ENCODE assay signal across 8 cellular contexts in the genomic region with DNA sequence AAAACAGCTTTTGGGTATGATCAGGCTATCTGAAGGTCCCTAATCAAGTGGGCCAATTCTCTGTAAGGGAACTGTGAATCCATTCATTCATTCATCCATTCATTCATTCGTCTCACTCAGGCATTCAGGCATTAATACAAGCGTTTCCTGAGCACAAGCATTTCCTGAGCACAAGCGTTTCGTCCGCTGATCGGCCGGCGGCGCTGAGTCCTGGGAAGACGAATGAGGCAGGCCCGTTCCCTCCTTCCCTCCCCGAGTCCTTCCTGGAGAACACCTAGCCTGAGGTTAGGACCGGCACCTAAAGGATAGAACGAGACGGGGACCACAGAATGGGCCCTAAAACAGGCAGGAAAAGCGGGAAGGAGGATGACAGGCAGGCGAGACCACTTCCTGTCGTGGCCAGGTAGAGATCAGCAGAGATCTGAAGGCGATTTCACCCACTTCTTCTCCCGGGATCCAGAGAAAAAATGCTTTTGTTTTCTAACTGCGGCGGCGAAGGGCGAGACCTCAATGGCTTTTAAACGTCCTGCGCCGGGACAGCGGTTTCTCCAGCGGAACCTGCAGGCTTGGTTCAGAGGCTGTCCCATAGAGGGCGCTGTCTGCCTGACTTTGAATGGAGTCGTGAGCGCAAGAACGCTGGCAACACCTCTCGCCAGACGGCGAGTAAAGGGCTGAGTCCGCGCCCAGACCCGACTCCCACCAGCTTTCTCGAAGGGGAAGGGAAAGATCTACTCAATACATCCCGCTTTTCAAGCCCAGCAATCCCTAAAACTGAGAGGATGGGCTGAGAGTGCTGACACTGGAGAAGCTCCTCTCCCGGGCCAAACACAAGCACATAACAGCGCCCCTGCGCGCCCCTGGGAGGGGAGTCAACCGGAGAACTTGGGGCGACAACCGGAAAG. TPM values are rescaled to one million over a fixed set of nuclear protein-coding genes. Genes with fewer than 3 reads are reported as not detected.
DNase-seq lines count a peak whose midpoint lies in the region; ATAC-seq and TF ChIP-seq lines count a peak whose summit lies in the region.

No MANE protein-coding gene starts in this region.

- H4K20me1 ChIP-seq in BLaER1 = peaks cover 33% of the 10 kb centered on the region
- no peaks in the 10 kb centered on the region for H4K20me1 ChIP-seq in smooth muscle cell (ENCODE audit: low read depth)

- H3K4me1 ChIP-seq in BLaER1 (peaks cover 48% of the 10 kb centered on the region), smooth muscle cell (ENCODE audit: low read depth) (peaks cover 29% of the 10 kb centered on the region)

- TF ChIP-seq CTCF in brain microvascular endothelial cell (IDR thresholded peaks at IDR 0.05; ENCODE audit: low read depth, low read length, missing control alignments) (peak; percentile 97), smooth muscle cell (IDR thresholded peaks at IDR 0.05; ENCODE audit: borderline replicate concordance, insufficient read depth, poor library complexity, severe bottlenecking) (peak; percentile 91)

- H2AFZ ChIP-seq in smooth muscle cell (ENCODE audit: low read depth) = peak overlapping the region; percentile 77

- H3K4me2 ChIP-seq in BLaER1 = peak overlapping the region; percentile 98
- peak overlapping the region; percentile 84 for H3K4me2 ChIP-seq in smooth muscle cell

- H3K27ac ChIP-seq in BLaER1 (no peak overlapping the region), brain microvascular endothelial cell (no peak overlapping the region), smooth muscle cell (ENCODE audit: low read depth) (no peak overlapping the region)

- H3K9ac ChIP-seq in BLaER1 (no peak overlapping the region), smooth muscle cell (ENCODE audit: low read depth) (no peak overlapping the region)

- DNase-seq in NAMALWA (ENCODE audit: low spot score) (peak; percentile 88), UCSD-AML1 (lab: John Stamatoyannopoulos, UW; ENCODE audit: unreplicated experiment) (peak; percentile 82), brain microvascular endothelial cell (peak; percentile 60), iPS-NIHi11 (ENCODE audit: low spot score) (peak; percentile 87), smooth muscle cell (lab: John Stamatoyannopoulos, UW; ENCODE audit: unreplicated experiment) (peak; percentile 40)

- no peaks in the 10 kb centered on the region for H3K36me3 ChIP-seq in BLaER1
- no peaks in the 10 kb centered on the region for H3K36me3 ChIP-seq in brain microvascular endothelial cell (replicated peaks)
- no peaks in the 10 kb centered on the region for H3K36me3 ChIP-seq in smooth muscle cell (ENCODE audit: low read depth)

- peaks cover 30% of the 10 kb centered on the region for H3K9me3 ChIP-seq in BLaER1
- no peaks in the 10 kb centered on the region for H3K9me3 ChIP-seq in smooth muscle cell (replicated peaks; ENCODE audit: low read depth)

- WGBS in smooth muscle cell (ENCODE audit: low lambda C conversion rate) = 2% methylated on average over 48 of the region's 48 CpGs

- peak overlapping the region; percentile 62 for H3K4me3 ChIP-seq in BLaER1
- H3K4me3 ChIP-seq in brain microvascular endothelial cell (ENCODE audit: low read depth, low read length) = peak overlapping the region; percentile 9
- H3K4me3 ChIP-seq in smooth muscle cell = peak overlapping the region; percentile 45

- in situ Hi-C loops in brain microvascular endothelial cell (cut with HindIII; ENCODE audit: low pct_ligation_motif_present, low sequenced_read_pairs) = no loop called here

- H3F3A ChIP-seq in smooth muscle cell (ENCODE audit: low read depth) = no peaks in the 10 kb centered on the region

- ATAC-seq in GM19438 (IDR thresholded peaks at IDR 0.05; ENCODE audit: low read depth, unreplicated experiment) = peak; percentile 62
- ATAC-seq in HG02642 (IDR thresholded peaks at IDR 0.05; ENCODE audit: poor library complexity, unreplicated experiment) = no peak

- H3K27me3 ChIP-seq in BLaER1 (peaks cover 70% of the 10 kb centered on the region), brain microvascular endothelial cell (replicated peaks) (peaks cover 69% of the 10 kb centered on the region), smooth muscle cell (ENCODE audit: low read depth) (peaks cover 100% of the 10 kb centered on the region)

- H3K79me2 ChIP-seq in smooth muscle cell (ENCODE audit: low read depth) = no peaks in the 10 kb centered on the region

RNA-seq across cellular contexts. Expression of gene HMX3, which starts 2.9 kb away (rescaled TPM):
- total RNA-seq in smooth muscle cell = not detected in 2 replicates
- not detected in 2 replicates for polyA plus RNA-seq in smooth muscle cell

RNA-seq across cellular contexts. Expression of gene HMX2, which starts 15.1 kb away (rescaled TPM):
- total RNA-seq in smooth muscle cell = not detected in 2 replicates
- not detected in 2 replicates for polyA plus RNA-seq in smooth muscle cell

RNA-seq across cellular contexts. Expression of gene BUB3, which starts 21.4 kb away (rescaled TPM):
- total RNA-seq in smooth muscle cell = 78.4 and 95.2 TPM in 2 replicates
- polyA plus RNA-seq in smooth muscle cell = 75.3 and 81.6 TPM in 2 replicates

Comparison
In these comparisons a context has a peak if more than half of its experiments do, and no peak if none do; other contexts are left out.
1. H3K4me3 ChIP-seq: peak in every context shown above with its lines; median percentile 62 in BLaER1; 45 in smooth muscle cell; 9 in brain microvascular endothelial cell.